In genomic region chr19:1998712-1999708, GRCh38 we compare ENCODE assay signal across 21 cellular contexts.
"Had no signal": no experiment of that assay in that cellular context is flagged by ENCODE, and none has a peak within 500 bp of the region (broad histone marks: within the 10 kb centered on the region; RNA-seq: fewer than 3 reads in every experiment).

No MANE protein-coding gene starts in this region.

- H3K27me3 ChIP-seq: adrenal gland, foreskin keratinocyte, neutrophil, spleen had no signal

- H3K9ac ChIP-seq: parathyroid adenoma had no signal

- FAIRE-seq: bronchial epithelial cell, TTC549 had no signal

- H3K27ac ChIP-seq: adrenal gland, foreskin keratinocyte, neutrophil, parathyroid adenoma, spleen had no signal

- H3K4me1 ChIP-seq: adrenal gland, foreskin keratinocyte, parathyroid adenoma, spleen had no signal

- H3K9me3 ChIP-seq: adrenal gland, neutrophil, spleen had no signal

- H3K79me2 ChIP-seq: parathyroid adenoma had no signal

- H2AFZ ChIP-seq: parathyroid adenoma had no signal

- H3K27ac Mint-ChIP-seq: activated CD4-positive, alpha-beta T cell treated with anti-CD3 and anti-CD28 coated beads, Interleukin-2, amount 10 ng/mL, durations not matched to agents 24 days and 14 days; activated T-cell treated with anti-CD3 and anti-CD28 coated beads, Interleukin-2, amount 50 U/mL, for 72 hours; natural killer cell; stimulated activated naive CD8-positive, alpha-beta T cell treated with anti-CD3 and anti-CD28 coated beads, Interleukin-15, Interleukin-2, amounts not matched to agents 100 ng/mL and 50 ng/mL, for 24 hours; type B pancreatic cell had no signal

- ATAC-seq: foreskin keratinocyte, left colon, natural killer cell had no signal

- H3K4me3 Mint-ChIP-seq: activated CD4-positive, alpha-beta T cell treated with anti-CD3 and anti-CD28 coated beads, Interleukin-2, amount 10 ng/mL, durations not matched to agents 24 days and 14 days; natural killer cell; stimulated activated naive CD8-positive, alpha-beta T cell treated with anti-CD3 and anti-CD28 coated beads, Interleukin-15, Interleukin-2, amounts not matched to agents 100 ng/mL and 50 ng/mL, for 24 hours; type B pancreatic cell had no signal

- H3K36me3 Mint-ChIP-seq: natural killer cell had no signal

- H3K27me3 Mint-ChIP-seq: activated CD4-positive, alpha-beta T cell treated with anti-CD3 and anti-CD28 coated beads, Interleukin-2, amount 10 ng/mL, durations not matched to agents 24 days and 14 days; stimulated activated naive CD8-positive, alpha-beta T cell treated with anti-CD3 and anti-CD28 coated beads, Interleukin-15, Interleukin-2, amounts not matched to agents 100 ng/mL and 50 ng/mL, for 24 hours; type B pancreatic cell had no signal

- H3K4me3 ChIP-seq: adrenal gland, lung, spleen had no signal

- H3K4me1 Mint-ChIP-seq: activated CD4-positive, alpha-beta T cell treated with anti-CD3 and anti-CD28 coated beads, Interleukin-2, amount 10 ng/mL, durations not matched to agents 24 days and 14 days had no signal

- DNase-seq: activated CD4-positive, alpha-beta T cell treated with anti-CD3 and anti-CD28 coated beads, Interleukin-2, amount 10 ng/mL, durations not matched to agents 24 days and 14 days; activated CD4-positive, CD25-positive, alpha-beta regulatory T cell; activated effector memory CD4-positive, alpha-beta T cell treated with anti-CD3 and anti-CD28 coated beads, Interleukin-2, amount 50 U/mL, for 16 hours; activated naive CD4-positive, alpha-beta T cell treated with anti-CD3 and anti-CD28 coated beads, Interleukin-2, amount 50 U/mL, for 16 hours; adrenal gland; foreskin keratinocyte; hippocampal formation; islet precursor cell; left colon; natural killer cell; spleen; stimulated activated CD4-positive, alpha-beta T cell treated with anti-CD3 and anti-CD28 coated beads, Interleukin-4, amount 100 ng/mL, for 4 hours; T-helper 2 cell had no signal
